Comparison of ENCODE assay signal across 1 cellular context in the genomic region with DNA sequence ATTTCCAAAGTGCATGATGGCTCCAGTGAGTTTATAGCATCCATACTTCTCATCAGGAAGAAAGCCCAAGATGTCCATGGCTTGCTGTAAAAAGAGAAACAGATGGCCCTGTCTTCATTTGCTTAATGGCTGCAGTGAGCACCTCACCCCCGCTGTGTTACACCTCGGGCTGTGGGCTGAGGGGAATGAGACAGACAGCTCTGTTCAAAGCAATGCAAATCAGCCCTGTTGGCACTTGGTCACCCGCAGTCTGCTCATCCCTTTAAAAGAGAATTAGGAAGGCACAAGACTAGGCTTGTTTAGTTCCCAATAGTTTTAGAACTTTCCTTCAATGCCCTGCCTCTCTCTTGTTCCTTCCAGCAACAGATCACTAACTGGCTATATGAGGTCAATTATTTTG.
TF ChIP-seq lines count a peak whose summit lies in the region.

No MANE protein-coding gene starts in this region.

TF ChIP-seq in GM12878, 131 proteins besides CTCF, POLR2A, EP300 and RAD21:
- TF ChIP-seq POLR2AphosphoS2 (IDR thresholded peaks at IDR 0.05; ENCODE audit: low read depth, low read length) (no peak), NFIC (IDR thresholded peaks at IDR 0.05; ENCODE audit: low read depth, low read length) (no peak), SREBF1 (IDR thresholded peaks at IDR 0.05; ENCODE audit: low read length) (no peak), TAF1 (IDR thresholded peaks at IDR 0.05; ENCODE audit: borderline replicate concordance, low read depth, low read length) (no peak), CHD1 (IDR thresholded peaks at IDR 0.05; ENCODE audit: low read depth, low read length) (no peak)
